1 cellular context compared by ENCODE assay signal in genomic region chr1:39385067-39385988, GRCh38.
TF ChIP-seq lines count a peak whose summit lies in the region.

No MANE protein-coding gene starts in this region.

TF ChIP-seq in K562, 482 proteins besides CTCF, POLR2A, EP300 and RAD21 (continued from another document and continues in another):
- TF ChIP-seq ZHX1 (conservative IDR thresholded peaks at IDR 0.05; ENCODE audit: low read length), result no peak
- TF ChIP-seq ZNF507 (tag; conservative IDR thresholded peaks at IDR 0.05), result no peak
- no peak for TF ChIP-seq PTBP1 (IDR thresholded peaks at IDR 0.05; ENCODE audit: low read depth, low read length)
- TF ChIP-seq ZBED1 (IDR thresholded peaks at IDR 0.05), result no peak
- TF ChIP-seq ZBTB5 (IDR thresholded peaks at IDR 0.05), result no peak
- TF ChIP-seq MIER1 (IDR thresholded peaks at IDR 0.05; ENCODE audit: low read depth), result no peak
- no peak for TF ChIP-seq MCM3 (IDR thresholded peaks at IDR 0.05)
- no peak for TF ChIP-seq ZKSCAN1 (IDR thresholded peaks at IDR 0.05; ENCODE audit: low read depth, low read length)
- TF ChIP-seq FOXP4 (CRISPR knock-in tag; IDR thresholded peaks at IDR 0.05; ENCODE audit: borderline replicate concordance), result no peak; the same call in 1 of the 2 replicates
- peak; percentile 39; the same call in 1 of the 2 replicates for TF ChIP-seq PTRF (tag; IDR thresholded peaks at IDR 0.05)
- no peak for TF ChIP-seq PRPF4 (IDR thresholded peaks at IDR 0.05; ENCODE audit: insufficient read depth, low read depth, low read length, poor library complexity, severe bottlenecking)
- peak; percentile 58; the same call in 1 of the 2 replicates for TF ChIP-seq CREB3 (tag; conservative IDR thresholded peaks at IDR 0.05; ENCODE audit: low read depth)
- TF ChIP-seq GTF3C2 (IDR thresholded peaks at IDR 0.05; ENCODE audit: borderline replicate concordance, extremely low read depth, insufficient read length), result no peak
- peak; percentile 82 for TF ChIP-seq ZNF395 (CRISPR knock-in tag; IDR thresholded peaks at IDR 0.05)
- TF ChIP-seq SNAPC5 (CRISPR knock-in tag; IDR thresholded peaks at IDR 0.05), result no peak
- no peak; the same call in 1 of the 2 replicates for TF ChIP-seq FOXP1 (CRISPR knock-in tag; IDR thresholded peaks at IDR 0.05)
- TF ChIP-seq CCAR2 (IDR thresholded peaks at IDR 0.05; ENCODE audit: low read depth, low read length), result no peak
- TF ChIP-seq HOMEZ (CRISPR knock-in tag; IDR thresholded peaks at IDR 0.05), result peak; percentile 63; the same call in 1 of the 2 replicates
- no peak for TF ChIP-seq ZBTB34 (CRISPR knock-in tag; IDR thresholded peaks at IDR 0.05)
- TF ChIP-seq ATF7 (IDR thresholded peaks at IDR 0.05), result no peak
- 0 out of 2 replicates have a peak, but pooled peaks have one; percentile 51 for TF ChIP-seq ZNF311 (CRISPR knock-in tag; IDR thresholded peaks at IDR 0.05)
- no peak for TF ChIP-seq DDX20 (tag; IDR thresholded peaks at IDR 0.05; ENCODE audit: low read depth)
- 0 out of 2 replicates have a peak, but pooled peaks have one; percentile 12 for TF ChIP-seq ZBTB17 (CRISPR knock-in tag; IDR thresholded peaks at IDR 0.05)
- TF ChIP-seq MEF2A (IDR thresholded peaks at IDR 0.05; ENCODE audit: control insufficient read depth, low read depth, low read length), result no peak
- peak; percentile 51; the same call in 1 of the 2 replicates for TF ChIP-seq TOE1 (IDR thresholded peaks at IDR 0.05; ENCODE audit: borderline replicate concordance)
- TF ChIP-seq TOE1 (CRISPR knock-in tag; IDR thresholded peaks at IDR 0.05; ENCODE audit: borderline replicate concordance, low read depth), result no peak
- no peak for TF ChIP-seq SREBF2 (CRISPR knock-in tag; IDR thresholded peaks at IDR 0.05)
- no peak for TF ChIP-seq CHD1 (IDR thresholded peaks at IDR 0.05; ENCODE audit: low read length)
- no peak for TF ChIP-seq EHMT2 (IDR thresholded peaks at IDR 0.05)
- no peak for TF ChIP-seq AFF1 (IDR thresholded peaks at IDR 0.05; ENCODE audit: low read depth in 1 of 2, partially characterized antibody in 2 of 2)
- peak; percentile 94 for TF ChIP-seq FOXM1 (IDR thresholded peaks at IDR 0.05; ENCODE audit: low read depth)
- TF ChIP-seq FOXM1 (CRISPR knock-in tag; IDR thresholded peaks at IDR 0.05; ENCODE audit: low read depth), result no peak
- TF ChIP-seq HDAC3 (IDR thresholded peaks at IDR 0.05; ENCODE audit: borderline replicate concordance, partially characterized antibody), result no peak
- no peak for TF ChIP-seq NONO (IDR thresholded peaks at IDR 0.05; ENCODE audit: low read depth in 2 of 2, low read length in 1 of 2)
- TF ChIP-seq ZNF584 (CRISPR knock-in tag; IDR thresholded peaks at IDR 0.05; ENCODE audit: low read depth), result no peak
- no peak for TF ChIP-seq NELFE (IDR thresholded peaks at IDR 0.05; ENCODE audit: insufficient read depth, insufficient read length)
- no peak for TF ChIP-seq PML (IDR thresholded peaks at IDR 0.05; ENCODE audit: low read length)
- TF ChIP-seq CXXC5 (CRISPR knock-in tag; IDR thresholded peaks at IDR 0.05), result peak; percentile 75
- TF ChIP-seq ZBTB12 (CRISPR knock-in tag; IDR thresholded peaks at IDR 0.05), result 0 out of 2 replicates have a peak, but pooled peaks have one; percentile 11
- no peak for TF ChIP-seq ERF (CRISPR knock-in tag; IDR thresholded peaks at IDR 0.05)
